ENCODE assay signal across 1 cellular context in the genomic region with DNA sequence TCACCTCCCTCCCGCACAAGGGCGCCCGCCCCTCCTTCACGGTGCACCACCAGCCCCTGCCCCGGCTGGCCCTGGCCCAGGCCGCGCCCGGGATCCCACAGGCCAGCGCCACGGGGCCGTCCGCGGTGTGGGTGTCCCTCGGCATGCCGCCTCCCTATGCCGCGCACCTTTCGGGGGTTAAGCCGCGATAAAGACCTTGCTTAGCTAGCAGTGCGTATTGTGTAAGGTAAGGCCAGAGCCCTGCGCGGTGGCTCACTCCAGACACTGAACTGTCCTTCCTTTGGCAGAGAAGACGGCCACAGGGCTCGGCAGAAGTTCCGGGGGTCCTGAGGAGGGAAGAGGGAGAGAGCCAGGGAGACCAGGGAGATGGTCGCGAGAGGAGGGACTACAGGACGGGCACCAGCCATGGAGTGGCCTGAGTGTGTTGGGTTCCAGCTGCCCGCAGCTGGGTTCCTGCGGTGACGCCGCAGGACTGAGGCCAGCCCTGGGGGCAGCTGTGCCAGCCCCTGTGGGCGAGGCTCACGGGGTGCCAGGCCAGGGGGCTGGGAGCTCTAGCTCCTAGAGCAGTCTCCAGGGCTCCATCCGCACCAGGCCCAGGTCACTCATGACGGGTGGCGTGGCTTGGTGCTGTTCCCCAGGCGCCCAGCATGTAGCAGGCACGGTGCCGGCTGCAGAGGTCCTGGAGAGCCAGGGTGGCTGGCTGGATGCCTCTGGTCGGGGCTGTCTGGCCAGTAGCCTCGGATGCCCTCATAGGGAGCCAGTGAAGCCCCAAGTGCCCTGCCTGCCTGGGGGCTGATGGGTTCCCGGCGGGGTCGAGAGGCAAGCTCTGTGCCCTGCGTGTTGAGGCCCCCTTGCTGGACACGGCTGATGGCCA.
A peak's percentile ranks its signal among the peaks of the same experiment; 100 is the strongest.
TF ChIP-seq lines count a peak whose summit lies in the region.

No MANE protein-coding gene starts in this region.

TF ChIP-seq in HepG2, 621 proteins besides CTCF, POLR2A, EP300 and RAD21:
- TF ChIP-seq, protein P1, sequence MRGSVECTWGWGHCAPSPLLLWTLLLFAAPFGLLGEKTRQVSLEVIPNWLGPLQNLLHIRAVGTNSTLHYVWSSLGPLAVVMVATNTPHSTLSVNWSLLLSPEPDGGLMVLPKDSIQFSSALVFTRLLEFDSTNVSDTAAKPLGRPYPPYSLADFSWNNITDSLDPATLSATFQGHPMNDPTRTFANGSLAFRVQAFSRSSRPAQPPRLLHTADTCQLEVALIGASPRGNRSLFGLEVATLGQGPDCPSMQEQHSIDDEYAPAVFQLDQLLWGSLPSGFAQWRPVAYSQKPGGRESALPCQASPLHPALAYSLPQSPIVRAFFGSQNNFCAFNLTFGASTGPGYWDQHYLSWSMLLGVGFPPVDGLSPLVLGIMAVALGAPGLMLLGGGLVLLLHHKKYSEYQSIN (CRISPR knock-in tag; IDR thresholded peaks at IDR 0.05; ENCODE audit: borderline replicate concordance), result no peak
- no peak for TF ChIP-seq ZNF75D (CRISPR knock-in tag; IDR thresholded peaks at IDR 0.05; ENCODE audit: borderline replicate concordance)
- TF ChIP-seq, protein P2, sequence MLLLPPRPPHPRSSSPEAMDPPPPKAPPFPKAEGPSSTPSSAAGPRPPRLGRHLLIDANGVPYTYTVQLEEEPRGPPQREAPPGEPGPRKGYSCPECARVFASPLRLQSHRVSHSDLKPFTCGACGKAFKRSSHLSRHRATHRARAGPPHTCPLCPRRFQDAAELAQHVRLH (CRISPR knock-in tag; IDR thresholded peaks at IDR 0.05; ENCODE audit: borderline replicate concordance, low read depth), result no peak
- TF ChIP-seq, protein P3, sequence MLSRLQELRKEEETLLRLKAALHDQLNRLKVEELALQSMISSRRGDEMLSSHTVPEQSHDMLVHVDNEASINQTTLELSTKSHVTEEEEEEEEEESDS (CRISPR knock-in tag; IDR thresholded peaks at IDR 0.05; ENCODE audit: borderline replicate concordance), result no peak
- TF ChIP-seq GTF2F1 (IDR thresholded peaks at IDR 0.05; ENCODE audit: low read length), result no peak
- TF ChIP-seq ZNF468 (CRISPR knock-in tag; IDR thresholded peaks at IDR 0.05), result no peak
- TF ChIP-seq AGO2 (optimal IDR thresholded peaks at IDR 0.05; ENCODE audit: low read depth, low read length), result peak; percentile 58
- TF ChIP-seq, protein P4, sequence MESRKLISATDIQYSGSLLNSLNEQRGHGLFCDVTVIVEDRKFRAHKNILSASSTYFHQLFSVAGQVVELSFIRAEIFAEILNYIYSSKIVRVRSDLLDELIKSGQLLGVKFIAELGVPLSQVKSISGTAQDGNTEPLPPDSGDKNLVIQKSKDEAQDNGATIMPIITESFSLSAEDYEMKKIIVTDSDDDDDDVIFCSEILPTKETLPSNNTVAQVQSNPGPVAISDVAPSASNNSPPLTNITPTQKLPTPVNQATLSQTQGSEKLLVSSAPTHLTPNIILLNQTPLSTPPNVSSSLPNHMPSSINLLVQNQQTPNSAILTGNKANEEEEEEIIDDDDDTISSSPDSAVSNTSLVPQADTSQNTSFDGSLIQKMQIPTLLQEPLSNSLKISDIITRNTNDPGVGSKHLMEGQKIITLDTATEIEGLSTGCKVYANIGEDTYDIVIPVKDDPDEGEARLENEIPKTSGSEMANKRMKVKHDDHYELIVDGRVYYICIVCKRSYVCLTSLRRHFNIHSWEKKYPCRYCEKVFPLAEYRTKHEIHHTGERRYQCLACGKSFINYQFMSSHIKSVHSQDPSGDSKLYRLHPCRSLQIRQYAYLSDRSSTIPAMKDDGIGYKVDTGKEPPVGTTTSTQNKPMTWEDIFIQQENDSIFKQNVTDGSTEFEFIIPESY (CRISPR knock-in tag; IDR thresholded peaks at IDR 0.05), result peak; percentile 51; the same call in 1 of the 2 replicates
- TF ChIP-seq ARNTL (CRISPR knock-in tag; IDR thresholded peaks at IDR 0.05), result no peak
- no peak for TF ChIP-seq ZNF883 (CRISPR knock-in tag; IDR thresholded peaks at IDR 0.05; ENCODE audit: not compliant biosample characterization)
- TF ChIP-seq SOX13 (IDR thresholded peaks at IDR 0.05), result no peak
- TF ChIP-seq SOX13 (CRISPR knock-in tag; conservative IDR thresholded peaks at IDR 0.05 in 1 of 2, IDR thresholded peaks at IDR 0.05 in 1 of 2), result no peak
- TF ChIP-seq ZNF451 (CRISPR knock-in tag; IDR thresholded peaks at IDR 0.05), result no peak
- no peak for TF ChIP-seq ZBTB38 (CRISPR knock-in tag; IDR thresholded peaks at IDR 0.05)
